1 cellular context compared by ENCODE assay signal in genomic region chr3:188819939-188820338, GRCh38.
TF ChIP-seq lines count a peak whose summit lies in the region.

No MANE protein-coding gene starts in this region.

TF ChIP-seq in HepG2, 621 proteins besides CTCF, POLR2A, EP300 and RAD21 (continued from another document):
- no peak for TF ChIP-seq SALL2 (CRISPR knock-in tag; IDR thresholded peaks at IDR 0.05)
- no peak for TF ChIP-seq ZSCAN22 (CRISPR knock-in tag; IDR thresholded peaks at IDR 0.05)
- TF ChIP-seq ARID3A (IDR thresholded peaks at IDR 0.05; ENCODE audit: low read depth, low read length): no peak
- TF ChIP-seq TBX3 (IDR thresholded peaks at IDR 0.05; ENCODE audit: borderline replicate concordance): no peak
- TF ChIP-seq HINFP (CRISPR knock-in tag; IDR thresholded peaks at IDR 0.05; ENCODE audit: low read depth): no peak
- TF ChIP-seq ZFYVE20 (CRISPR knock-in tag; IDR thresholded peaks at IDR 0.05; ENCODE audit: borderline replicate concordance, low read depth): no peak
- no peak for TF ChIP-seq ZNF747 (CRISPR knock-in tag; IDR thresholded peaks at IDR 0.05; ENCODE audit: borderline replicate concordance)
- TF ChIP-seq HNRNPUL1 (IDR thresholded peaks at IDR 0.05; ENCODE audit: low read depth, low read length): no peak
- no peak for TF ChIP-seq HNRNPK (IDR thresholded peaks at IDR 0.05; ENCODE audit: low read depth, low read length, poor library complexity, severe bottlenecking)
- no peak for TF ChIP-seq SRSF1 (optimal IDR thresholded peaks at IDR 0.05; ENCODE audit: low read depth, low read length)
- TF ChIP-seq ZNF382 (CRISPR knock-in tag; IDR thresholded peaks at IDR 0.05; ENCODE audit: borderline replicate concordance): no peak
